Comparison of ENCODE assay signal across 8 cellular contexts in the genomic region with DNA sequence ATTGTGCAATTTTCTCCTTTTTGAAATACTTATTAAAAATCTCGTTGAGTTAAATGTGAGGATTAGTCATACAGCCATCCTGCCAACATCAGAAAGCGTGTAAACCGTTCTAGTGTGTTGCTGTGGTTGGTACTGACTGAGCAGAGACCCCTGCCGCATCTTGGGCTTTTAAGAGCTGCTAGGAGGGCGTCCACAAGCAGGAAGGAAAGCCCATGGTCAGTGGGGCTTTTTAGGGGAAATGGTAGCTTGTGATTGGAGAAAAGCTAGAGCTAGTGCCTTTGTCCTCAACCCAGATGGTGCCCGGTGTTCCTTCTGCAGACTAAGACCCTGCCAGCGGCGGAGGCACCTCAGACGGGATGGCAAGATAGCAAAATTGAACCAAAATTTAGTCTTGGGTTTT.
DNase-seq lines count a peak whose midpoint lies in the region; ATAC-seq lines count a peak whose summit lies in the region.

No MANE protein-coding gene starts in this region.

- H3K27ac Mint-ChIP-seq in activated naive CD8-positive, alpha-beta T cell treated with anti-CD3 and anti-CD28 coated beads, Interleukin-2, amount 50 U/mL, for 24 hours, result peak overlapping the region; percentile 84

- H3K4me1 Mint-ChIP-seq in activated naive CD8-positive, alpha-beta T cell treated with anti-CD3 and anti-CD28 coated beads, Interleukin-2, amount 50 U/mL, for 24 hours, result peaks cover 56% of the 10 kb centered on the region

- peaks cover 15% of the 10 kb centered on the region for H3K36me3 Mint-ChIP-seq in activated naive CD8-positive, alpha-beta T cell treated with anti-CD3 and anti-CD28 coated beads, Interleukin-2, amount 50 U/mL, for 24 hours (ENCODE audit: low read depth)

- H3K27me3 Mint-ChIP-seq in activated naive CD8-positive, alpha-beta T cell treated with anti-CD3 and anti-CD28 coated beads, Interleukin-2, amount 50 U/mL, for 24 hours, result no peaks in the 10 kb centered on the region

- peak overlapping the region; percentile 92 for H3K4me3 Mint-ChIP-seq in activated naive CD8-positive, alpha-beta T cell treated with anti-CD3 and anti-CD28 coated beads, Interleukin-2, amount 50 U/mL, for 24 hours

- DNase-seq in ELR (ENCODE audit: low read depth) (peak; percentile 63), NCI-H2227 (lab: John Stamatoyannopoulos, UW; ENCODE audit: unreplicated experiment) (peak; percentile 33), iPS-NIHi7 (ENCODE audit: extremely low spot score) (peak; percentile 17), germinal center (ENCODE audit: low spot score) (no peak), SKM-1 treated with dmso at 0.1 percent for 144 hours (lab: John Stamatoyannopoulos, UW; ENCODE audit: unreplicated experiment) (no peak), DMS53 treated with DMSO at 0.1 percent for 48 hours (lab: John Stamatoyannopoulos, UW; ENCODE audit: unreplicated experiment) (no peak)
- peak; percentile 11 for DNase-seq in activated naive CD8-positive, alpha-beta T cell treated with anti-CD3 and anti-CD28 coated beads, Interleukin-2, amount 50 U/mL, for 24 hours
- peak; percentile 45 for DNase-seq in stimulated activated CD8-positive, alpha-beta memory T cell treated with anti-CD3 and anti-CD28 coated beads, Interleukin-4, amount 100 ng/mL, for 48 hours

- ATAC-seq in activated naive CD8-positive, alpha-beta T cell treated with anti-CD3 and anti-CD28 coated beads, Interleukin-2, amount 50 U/mL, for 24 hours, result peak; percentile 21

- H3K9me3 Mint-ChIP-seq in activated naive CD8-positive, alpha-beta T cell treated with anti-CD3 and anti-CD28 coated beads, Interleukin-2, amount 50 U/mL, for 24 hours, result no peaks in the 10 kb centered on the region

Comparison
In these comparisons a context has a peak if more than half of its experiments do, and no peak if none do; other contexts are left out.
1. DNase-seq: peak in ELR (single experiment), NCI-H2227 (single experiment), activated naive CD8-positive, alpha-beta T cell treated with anti-CD3 and anti-CD28 coated beads, Interleukin-2, amount 50 U/mL, for 24 hours (single experiment), iPS-NIHi7 (single experiment) and stimulated activated CD8-positive, alpha-beta memory T cell treated with anti-CD3 and anti-CD28 coated beads, Interleukin-4, amount 100 ng/mL, for 48 hours (single experiment); none in germinal center (single experiment), SKM-1 treated with dmso at 0.1 percent for 144 hours (single experiment) and DMS53 treated with DMSO at 0.1 percent for 48 hours (single experiment).